ENCODE assay signal across 9 cellular contexts in genomic region chr5:149799119-149799623, GRCh38.
A peak's percentile ranks its signal among the peaks of the same experiment; 100 is the strongest.
DNase-seq lines count a peak whose midpoint lies in the region; TF ChIP-seq lines count a peak whose summit lies in the region.
"Had no signal": no experiment of that assay in that cellular context is flagged by ENCODE, and none has a peak within 500 bp of the region (broad histone marks: within the 10 kb centered on the region; RNA-seq: fewer than 3 reads in every experiment).

No MANE protein-coding gene starts in this region.

- H3K9me3 Mint-ChIP-seq in activated CD4-positive, alpha-beta T cell treated with anti-CD3 and anti-CD28 coated beads, Interleukin-2, amount 10 ng/mL, durations not matched to agents 7 days and 5 days, result no peaks in the 10 kb centered on the region

- no peaks in the 10 kb centered on the region for H3K9me3 ChIP-seq in hepatocyte (ENCODE audit: low read depth)
- H3K9me3 ChIP-seq: BLaER1 had no signal

- POLR2A ChIA-PET in activated CD4-positive, alpha-beta T cell treated with anti-CD3 and anti-CD28 coated beads, Interleukin-2, amount 10 ng/mL, durations not matched to agents 7 days and 5 days (lab: Charles Lee), result no interaction called here

- H3K4me2 ChIP-seq in hepatocyte, result no peak overlapping the region
- H3K4me2 ChIP-seq: BLaER1 had no signal

- no peaks in the 10 kb centered on the region for H3K27me3 ChIP-seq in hepatocyte
- H3K27me3 ChIP-seq: BLaER1 had no signal

- H3K36me3 Mint-ChIP-seq in activated CD4-positive, alpha-beta T cell treated with anti-CD3 and anti-CD28 coated beads, Interleukin-2, amount 10 ng/mL, durations not matched to agents 7 days and 5 days (ENCODE audit: low read depth), result no peaks in the 10 kb centered on the region

- H3K4me1 Mint-ChIP-seq in activated CD4-positive, alpha-beta T cell treated with anti-CD3 and anti-CD28 coated beads, Interleukin-2, amount 10 ng/mL, durations not matched to agents 7 days and 5 days, result no peaks in the 10 kb centered on the region

- peak overlapping the region; percentile 6 for H3K27ac Mint-ChIP-seq in activated CD4-positive, alpha-beta T cell treated with anti-CD3 and anti-CD28 coated beads, Interleukin-2, amount 10 ng/mL, durations not matched to agents 7 days and 5 days

- no peaks in the 10 kb centered on the region for H4K20me1 ChIP-seq in hepatocyte (ENCODE audit: insufficient read depth, poor library complexity, severe bottlenecking)

- H3K36me3 ChIP-seq in hepatocyte (replicated peaks; ENCODE audit: insufficient read depth, low read depth), result no peaks in the 10 kb centered on the region
- H3K36me3 ChIP-seq: BLaER1 had no signal

- H3K4me3 Mint-ChIP-seq in activated CD4-positive, alpha-beta T cell treated with anti-CD3 and anti-CD28 coated beads, Interleukin-2, amount 10 ng/mL, durations not matched to agents 7 days and 5 days, result no peak overlapping the region

- DNase-seq in activated CD4-positive, alpha-beta T cell treated with anti-CD3 and anti-CD28 coated beads, Interleukin-2, amount 10 ng/mL, durations not matched to agents 7 days and 5 days, result no peak
- DNase-seq in activated CD4-positive, alpha-beta T cell treated with anti-CD3 and anti-CD28 coated beads for 48 hours, result no peak
- DNase-seq in astrocyte of the hippocampus (ENCODE audit: low read depth, low spot score), result peak; percentile 38
- DNase-seq in hepatocyte (ENCODE audit: low spot score), result peak; percentile 54
- DNase-seq in globus pallidus (ENCODE audit: low spot score), result no peak
- DNase-seq in DMS114 treated with DMSO at 0.1 percent for 48 hours (lab: John Stamatoyannopoulos, UW; ENCODE audit: unreplicated experiment), result no peak
- no peak for DNase-seq in H4 (ENCODE audit: low spot score)
- no peak for DNase-seq in NCI-H82 treated with DMSO at 0.1 percent for 48 hours (lab: John Stamatoyannopoulos, UW; ENCODE audit: unreplicated experiment)

- CTCF ChIA-PET in activated CD4-positive, alpha-beta T cell treated with anti-CD3 and anti-CD28 coated beads, Interleukin-2, amount 10 ng/mL, durations not matched to agents 7 days and 5 days (lab: Charles Lee), result interaction anchor here (1.0 kb wide), 1 partner anchor 15 kb away, joined by 3 read pairs; no protein-coding TSS in a partner anchor

- no peak overlapping the region for H2AFZ ChIP-seq in hepatocyte

- peak overlapping the region; percentile 24 for H3K27ac ChIP-seq in hepatocyte
- H3K27ac ChIP-seq: BLaER1 had no signal

- no peak overlapping the region for H3K4me3 ChIP-seq in hepatocyte
- H3K4me3 ChIP-seq: BLaER1 had no signal

- H3K9me2 ChIP-seq in hepatocyte (replicated peaks; ENCODE audit: insufficient read depth), result no peaks in the 10 kb centered on the region

- no peaks in the 10 kb centered on the region for H3K79me2 ChIP-seq in hepatocyte

- no peak for TF ChIP-seq CTCF in hepatocyte (IDR thresholded peaks at IDR 0.05; ENCODE audit: poor library complexity)

- 38% methylated on average over 3 of the region's 3 CpGs for WGBS in hepatocyte (ENCODE audit: low lambda C conversion rate, missing lambda C conversion rate)

- H3K27me3 Mint-ChIP-seq in activated CD4-positive, alpha-beta T cell treated with anti-CD3 and anti-CD28 coated beads, Interleukin-2, amount 10 ng/mL, durations not matched to agents 7 days and 5 days, result no peaks in the 10 kb centered on the region

- H3K4me1 ChIP-seq in hepatocyte (ENCODE audit: insufficient read depth), result peaks cover 13% of the 10 kb centered on the region

Comparison
In these comparisons a context has a peak if more than half of its experiments do, and no peak if none do; other contexts are left out.
1. DNase-seq: peak in astrocyte of the hippocampus (single experiment) and hepatocyte (single experiment); none in activated CD4-positive, alpha-beta T cell treated with anti-CD3 and anti-CD28 coated beads, Interleukin-2, amount 10 ng/mL, durations not matched to agents 7 days and 5 days (single experiment), activated CD4-positive, alpha-beta T cell treated with anti-CD3 and anti-CD28 coated beads for 48 hours (single experiment), globus pallidus (single experiment), DMS114 treated with DMSO at 0.1 percent for 48 hours (single experiment), H4 (single experiment) and NCI-H82 treated with DMSO at 0.1 percent for 48 hours (single experiment).